27 cellular contexts compared by ENCODE assay signal in the genomic region with DNA sequence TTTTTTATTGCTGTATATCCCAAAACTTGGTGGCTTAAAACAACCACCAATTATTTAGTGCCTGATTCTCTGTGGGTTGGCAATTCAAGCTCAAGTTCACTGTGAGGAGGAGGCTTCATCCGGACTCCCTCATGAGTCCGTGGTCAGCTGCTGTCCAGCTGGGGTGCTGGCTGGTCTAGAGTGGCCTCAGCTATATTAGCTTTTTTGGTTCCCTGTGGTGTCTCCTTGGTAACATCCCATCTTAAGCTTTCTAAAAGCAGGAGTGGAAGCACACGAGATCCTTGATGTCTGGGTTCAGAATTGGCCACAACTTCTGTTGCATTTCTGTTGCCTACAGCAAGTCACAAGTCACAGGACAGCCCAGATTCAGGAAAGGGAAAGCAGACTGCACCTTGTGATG.
"Had no signal": no experiment of that assay in that cellular context is flagged by ENCODE, and none has a peak within 500 bp of the region (broad histone marks: within the 10 kb centered on the region; RNA-seq: fewer than 3 reads in every experiment).

No MANE protein-coding gene starts in this region.

- H3K4me3 ChIP-seq: ascending aorta, colonic mucosa, esophagus squamous epithelium, gastroesophageal sphincter had no signal

- H3K27ac ChIP-seq: ascending aorta, brain microvascular endothelial cell, colonic mucosa, epithelial cell of prostate, esophagus squamous epithelium, gastroesophageal sphincter, WERI-Rb-1 had no signal

- H3K27me3 ChIP-seq: ascending aorta, brain microvascular endothelial cell, colonic mucosa, esophagus squamous epithelium, gastroesophageal sphincter had no signal

- FAIRE-seq: endometrium, endothelial cell of umbilical vein had no signal

- H3K4me1 ChIP-seq: colonic mucosa, esophagus squamous epithelium had no signal

- DNase-seq: activated B cell treated with CpG ODN at 0.5 μM for 24 hours; activated CD4-positive, alpha-beta T cell treated with anti-CD3 and anti-CD28 coated beads for 48 hours; activated CD4-positive, alpha-beta T cell treated with anti-CD3 and anti-CD28 coated beads, Interleukin-2, amount 50 U/mL, for 1 hour; activated CD4-positive, alpha-beta T cell treated with anti-CD3 and anti-CD28 coated beads, Interleukin-2, amount 50 U/mL, for 48 hours; activated CD8-positive, alpha-beta memory T cell treated with anti-CD3 and anti-CD28 coated beads for 24 hours; activated CD8-positive, alpha-beta T cell treated with anti-CD3 and anti-CD28 coated beads for 36 hours; activated effector memory CD4-positive, alpha-beta T cell treated with Interleukin-2 at 50 U/mL for 16 hours; activated naive CD4-positive, alpha-beta T cell treated with anti-CD3 and anti-CD28 coated beads for 36 hours; activated naive CD8-positive, alpha-beta T cell treated with anti-CD3 and anti-CD28 coated beads, Interleukin-2, amount 10 ng/mL, durations not matched to agents 7 days and 5 days; activated T-cell treated with anti-CD3 and anti-CD28 coated beads, Interleukin-2, amount 50 U/mL, for 4 hours; brain microvascular endothelial cell; caudate nucleus; colonic mucosa; effector CD8-positive, alpha-beta T cell; esophagus squamous epithelium; foreskin melanocyte; T-helper 1 cell; T-helper 17 cell; T1000; WERI-Rb-1 had no signal

- H3K36me3 ChIP-seq: ascending aorta, brain microvascular endothelial cell, colonic mucosa, esophagus squamous epithelium, gastroesophageal sphincter, WERI-Rb-1 had no signal

- ATAC-seq: activated CD4-positive, CD25-positive, alpha-beta regulatory T cell treated with anti-CD3 and anti-CD28 coated beads, Interleukin-2, amount 50 U/mL, for 24 hours; activated CD8-positive, alpha-beta T cell treated with anti-CD3 and anti-CD28 coated beads for 36 hours; activated T-cell treated with anti-CD3 and anti-CD28 coated beads, Interleukin-2, amount 50 U/mL, for 4 hours; activated T-helper 17 cell treated with anti-CD3 and anti-CD28 coated beads, Interleukin-2, amount 50 U/mL, for 72 hours; gastroesophageal sphincter; T-helper 17 cell had no signal

- H3K9me3 ChIP-seq: ascending aorta, colonic mucosa, esophagus squamous epithelium, gastroesophageal sphincter had no signal
